Comparison of ENCODE assay signal across 17 cellular contexts in genomic region chr3:48405343-48405881, GRCh38. TPM values are rescaled to one million over a fixed set of nuclear protein-coding genes. Genes with fewer than 3 reads are reported as not detected.
A peak's percentile ranks its signal among the peaks of the same experiment; 100 is the strongest.
DNase-seq lines count a peak whose midpoint lies in the region; ATAC-seq and TF ChIP-seq lines count a peak whose summit lies in the region.
"Had no signal": no experiment of that assay in that cellular context is flagged by ENCODE, and none has a peak within 500 bp of the region (broad histone marks: within the 10 kb centered on the region; RNA-seq: fewer than 3 reads in every experiment).

No MANE protein-coding gene starts in this region.

- no peaks in the 10 kb centered on the region for H3K9me3 ChIP-seq in spleen
- H3K9me3 ChIP-seq: HAP-1 had no signal

- no peak overlapping the region for H3K4me3 ChIP-seq in spleen
- H3K4me3 ChIP-seq: HAP-1 had no signal

- no peak for ATAC-seq in activated B cell treated with CpG ODN at 0.5 μM for 24 hours (ENCODE audit: low read depth)
- peak; percentile 12 for ATAC-seq in left lobe of liver
- no peak for ATAC-seq in HG02759 (IDR thresholded peaks at IDR 0.05; ENCODE audit: unreplicated experiment)
- ATAC-seq: activated CD8-positive, alpha-beta T cell treated with anti-CD3 and anti-CD28 coated beads for 36 hours had no signal

- H3K4me1 ChIP-seq in spleen, result peaks cover 0 to 40% (median 16%) of the 10 kb centered on the region in 6 donors
- H3K4me1 ChIP-seq: HAP-1 had no signal

- intact Hi-C loops in activated B cell treated with CpG ODN at 0.5 μM for 24 hours (cut with micrococcal nuclease), result no loop called here
- intact Hi-C loops in spleen (cut with DNase I; ENCODE audit: low total_unique reads), result no loop called here

- H3K4me3 Mint-ChIP-seq in activated B cell treated with CpG ODN at 0.5 μM for 24 hours, result no peak overlapping the region
- no peak overlapping the region for H3K4me3 Mint-ChIP-seq in nephron progenitor cell
- H3K4me3 Mint-ChIP-seq: activated CD8-positive, alpha-beta T cell treated with anti-CD3 and anti-CD28 coated beads for 36 hours; CD4-positive, alpha-beta T cell had no signal

- 79 to 96% (median 89%) methylated on average over 10 to 13 of the region's 13 CpGs for WGBS in spleen, 5 donors

- peaks cover 0 to 41% (median under 1%) of the 10 kb centered on the region in 6 donors for H3K36me3 ChIP-seq in spleen

- H3K9me3 Mint-ChIP-seq in activated B cell treated with CpG ODN at 0.5 μM for 24 hours (no peaks in the 10 kb centered on the region), nephron progenitor cell (no peaks in the 10 kb centered on the region)
- H3K9me3 Mint-ChIP-seq: activated CD8-positive, alpha-beta T cell treated with anti-CD3 and anti-CD28 coated beads for 36 hours; CD4-positive, alpha-beta T cell had no signal

- CTCF ChIA-PET in activated B cell treated with CpG ODN at 0.5 μM for 24 hours (lab: Charles Lee), result interaction anchor here (1.0 kb wide), 1 partner anchor 30 kb away, joined by 3 read pairs; no protein-coding TSS in a partner anchor

- H3K4me1 Mint-ChIP-seq in activated B cell treated with CpG ODN at 0.5 μM for 24 hours (no peaks in the 10 kb centered on the region), nephron progenitor cell (no peaks in the 10 kb centered on the region)

- TF ChIP-seq POLR2A in spleen (IDR thresholded peaks at IDR 0.05), result no peak

- peak overlapping the region in 1 of 8 donors; percentile 71 for H3K27ac ChIP-seq in spleen

- TF ChIP-seq CTCF in activated B cell treated with CpG ODN at 0.5 μM for 24 hours (IDR thresholded peaks at IDR 0.05) (no peak), spleen (IDR thresholded peaks at IDR 0.05 in 8 of 11, conservative IDR thresholded peaks at IDR 0.05 in 3 of 11) (no peak), nephron progenitor cell (IDR thresholded peaks at IDR 0.05) (no peak)

- DNase-seq in Daoy (ENCODE audit: low read depth), result peak; percentile 1
- DNase-seq in activated B cell treated with CpG ODN at 0.5 μM for 24 hours, result peak; percentile 9
- peak; percentile 48 for DNase-seq in left lobe of liver (ENCODE audit: low spot score)
- peak; percentile 64 for DNase-seq in spleen
- DNase-seq in nephron progenitor cell, result no peak
- no peak for DNase-seq in dedifferentiated amniotic fluid mesenchymal stem cell (ENCODE audit: extremely low spot score)
- DNase-seq: activated CD8-positive, alpha-beta T cell treated with anti-CD3 and anti-CD28 coated beads for 36 hours; cerebellar nuclear complex; erythroblast; mesendoderm; NCI-H187 treated with DMSO at 0.1 percent for 48 hours; NCI-H748 treated with DMSO at 0.1 percent for 48 hours; SHP77 had no signal

- POLR2A ChIA-PET in activated B cell treated with CpG ODN at 0.5 μM for 24 hours (lab: Charles Lee), result no interaction called here

- no peaks in the 10 kb centered on the region for H3K27me3 ChIP-seq in spleen (replicated peaks in 1 of 7)

- H3K27me3 Mint-ChIP-seq in activated B cell treated with CpG ODN at 0.5 μM for 24 hours, result no peaks in the 10 kb centered on the region
- peaks cover 4% of the 10 kb centered on the region for H3K27me3 Mint-ChIP-seq in nephron progenitor cell (ENCODE audit: low read depth, poor library complexity)
- H3K27me3 Mint-ChIP-seq: activated CD8-positive, alpha-beta T cell treated with anti-CD3 and anti-CD28 coated beads for 36 hours; CD4-positive, alpha-beta T cell had no signal

- no peak overlapping the region for H3K27ac Mint-ChIP-seq in activated B cell treated with CpG ODN at 0.5 μM for 24 hours
- H3K27ac Mint-ChIP-seq in nephron progenitor cell, result no peak overlapping the region
- H3K27ac Mint-ChIP-seq: activated CD8-positive, alpha-beta T cell treated with anti-CD3 and anti-CD28 coated beads for 36 hours; CD4-positive, alpha-beta T cell had no signal

- no peaks in the 10 kb centered on the region for H3K36me3 Mint-ChIP-seq in activated B cell treated with CpG ODN at 0.5 μM for 24 hours (ENCODE audit: low read depth)
- peaks cover 37% of the 10 kb centered on the region for H3K36me3 Mint-ChIP-seq in nephron progenitor cell (ENCODE audit: low read depth)

RNA-seq across cellular contexts. Expression of gene PLXNB1, which starts 24.5 kb away (rescaled TPM):
- total RNA-seq in Daoy (2014; rRNA removed; shearing (Covaris generic)), result 11.3 and 11.5 TPM in 2 replicates
- total RNA-seq in activated B cell treated with CpG ODN at 0.5 μM for 24 hours (3.5 and 5.4 TPM in 2 replicates), left lobe of liver (142 TPM), spleen (10 to 100 TPM; 31.8 to 95.9 (median 58.2) TPM)
- polyA plus RNA-seq in spleen, result 10 to 100 TPM; 12.3 to 58.3 (median 35.8) TPM

RNA-seq across cellular contexts. Expression of gene FBXW12, which starts 33.4 kb away (rescaled TPM):
- not detected in 2 replicates for total RNA-seq in Daoy (2014; rRNA removed; shearing (Covaris generic))
- total RNA-seq in activated B cell treated with CpG ODN at 0.5 μM for 24 hours (not detected in 2 replicates), left lobe of liver (not detected), spleen (under 1 TPM in 2 of 7 donors, not detected in 5; 0.33 to 0.42 TPM)
- polyA plus RNA-seq in spleen, result not detected
- total RNA-seq: activated CD8-positive, alpha-beta T cell treated with anti-CD3 and anti-CD28 coated beads for 36 hours; CD4-positive, alpha-beta T cell; LHCN-M2 had no signal

RNA-seq across cellular contexts. Expression of gene CCDC51, which starts 34.5 kb away (rescaled TPM):
- total RNA-seq in Daoy (2014; rRNA removed; shearing (Covaris generic)), result 29.9 and 32.8 TPM in 2 replicates
- total RNA-seq in activated B cell treated with CpG ODN at 0.5 μM for 24 hours (8.7 and 8.8 TPM in 2 replicates), left lobe of liver (9.2 TPM), spleen (10 to 100 TPM in 6 of 7 donors, 1 to 10 TPM in 1; 8.4 to 22.2 (median 18.7) TPM)
- 10 to 100 TPM; 10.2 to 15.8 (median 12.4) TPM for polyA plus RNA-seq in spleen

RNA-seq across cellular contexts. Expression of gene TMA7, which starts 34.6 kb away (rescaled TPM):
- 444 and 464 TPM in 2 replicates for total RNA-seq in Daoy (2014; rRNA removed; shearing (Covaris generic))
- 216 and 296 TPM in 2 replicates for total RNA-seq in activated B cell treated with CpG ODN at 0.5 μM for 24 hours
- 69.3 TPM for total RNA-seq in left lobe of liver
- total RNA-seq in spleen, result 100 to 1,000 TPM; 145 to 258 (median 170) TPM
- polyA plus RNA-seq in spleen, result 100 to 1,000 TPM; 606 to 753 (median 701) TPM

RNA-seq across cellular contexts. Expression of gene ATRIP, which starts 41.1 kb away (rescaled TPM):
- total RNA-seq in Daoy (2014; rRNA removed; shearing (Covaris generic)), result 6.4 and 7.6 TPM in 2 replicates
- 10.5 and 14.6 TPM in 2 replicates for total RNA-seq in activated B cell treated with CpG ODN at 0.5 μM for 24 hours
- 3.3 TPM for total RNA-seq in left lobe of liver
- 10 to 100 TPM in 1 of 7 donors, 1 to 10 TPM in 6; 6.4 to 10.0 (median 7.0) TPM for total RNA-seq in spleen
- 1 to 10 TPM; 5.2 to 5.7 (median 5.2) TPM for polyA plus RNA-seq in spleen

Comparison
In these comparisons a context has a peak if more than half of its experiments do, and no peak if none do; other contexts are left out.
1. DNase-seq: peak in Daoy (single experiment), activated B cell treated with CpG ODN at 0.5 μM for 24 hours (single experiment), left lobe of liver (single experiment) and spleen (single experiment); none in nephron progenitor cell (single experiment) and dedifferentiated amniotic fluid mesenchymal stem cell (single experiment).